Comparison of ENCODE assay signal across 14 cellular contexts in genomic region chr9:92295827-92296258, GRCh38. TPM values are rescaled to one million over a fixed set of nuclear protein-coding genes. Genes with fewer than 3 reads are reported as not detected.
DNase-seq lines count a peak whose midpoint lies in the region; ATAC-seq and TF ChIP-seq lines count a peak whose summit lies in the region.
"Had no signal": no experiment of that assay in that cellular context is flagged by ENCODE, and none has a peak within 500 bp of the region (broad histone marks: within the 10 kb centered on the region; RNA-seq: fewer than 3 reads in every experiment).

No MANE protein-coding gene starts in this region.

- peaks cover 12% of the 10 kb centered on the region for H3K36me3 ChIP-seq in ACC112 (ENCODE audit: insufficient read depth, low read length)
- peaks cover 65% of the 10 kb centered on the region for H3K36me3 ChIP-seq in RWPE2 (ENCODE audit: low read depth)

- 0 out of 2 replicates have a peak overlapping the region, but pooled peaks have one; percentile 3 for H3K27ac ChIP-seq in ACC112 (ENCODE audit: low read depth, low read length)
- peak overlapping the region; percentile 55 for H3K27ac ChIP-seq in RWPE2 (ENCODE audit: poor library complexity, severe bottlenecking)

- H3K4me3 Mint-ChIP-seq in endothelial cell (ENCODE audit: unreplicated experiment): no peak overlapping the region
- no peak overlapping the region for H3K4me3 Mint-ChIP-seq in glutamatergic neuron (ENCODE audit: unreplicated experiment)
- H3K4me3 Mint-ChIP-seq: dendritic cell treated with granulocyte-macrophage colony-stimulating factor and Interleukin-4, amounts not matched to agents 40 ng/mL and 50 ng/mL, for 4 days had no signal

- no peaks in the 10 kb centered on the region for H3K27me3 Mint-ChIP-seq in endothelial cell (ENCODE audit: unreplicated experiment)
- no peaks in the 10 kb centered on the region for H3K27me3 Mint-ChIP-seq in glutamatergic neuron (ENCODE audit: unreplicated experiment)
- H3K27me3 Mint-ChIP-seq: dendritic cell treated with granulocyte-macrophage colony-stimulating factor and Interleukin-4, amounts not matched to agents 40 ng/mL and 50 ng/mL, for 4 days; naive B cell had no signal

- H3K27ac Mint-ChIP-seq in endothelial cell (ENCODE audit: unreplicated experiment) (no peak overlapping the region), glutamatergic neuron (ENCODE audit: unreplicated experiment) (no peak overlapping the region)
- H3K27ac Mint-ChIP-seq: dendritic cell treated with granulocyte-macrophage colony-stimulating factor and Interleukin-4, amounts not matched to agents 40 ng/mL and 50 ng/mL, for 4 days had no signal

- H3K9me3 Mint-ChIP-seq in endothelial cell (ENCODE audit: unreplicated experiment) (no peaks in the 10 kb centered on the region), glutamatergic neuron (ENCODE audit: unreplicated experiment) (no peaks in the 10 kb centered on the region)
- H3K9me3 Mint-ChIP-seq: dendritic cell treated with granulocyte-macrophage colony-stimulating factor and Interleukin-4, amounts not matched to agents 40 ng/mL and 50 ng/mL, for 4 days had no signal

- peaks cover 37% of the 10 kb centered on the region for H3K79me2 ChIP-seq in ACC112 (ENCODE audit: control insufficient read depth, insufficient read depth, low read length, unreplicated experiment)

- no peaks in the 10 kb centered on the region for H3K27me3 ChIP-seq in ACC112 (ENCODE audit: insufficient read depth, low read length)
- no peaks in the 10 kb centered on the region for H3K27me3 ChIP-seq in RWPE2 (ENCODE audit: insufficient read depth, poor library complexity, severe bottlenecking)
- H3K27me3 ChIP-seq: testis had no signal

- H3K9me3 ChIP-seq in RWPE2 (ENCODE audit: severe bottlenecking): no peaks in the 10 kb centered on the region
- H3K9me3 ChIP-seq: testis had no signal

- H3K4me1 ChIP-seq in ACC112 (ENCODE audit: control insufficient read depth, insufficient read depth, low read length, unreplicated experiment) (peaks cover 23% of the 10 kb centered on the region), RWPE2 (ENCODE audit: insufficient read depth, poor library complexity, severe bottlenecking) (peaks cover 17% of the 10 kb centered on the region)

- ATAC-seq in RWPE2 (ENCODE audit: low read depth) (peak; percentile 17; the same call in 2 of the 3 replicates), GM21381 (IDR thresholded peaks at IDR 0.05; ENCODE audit: unreplicated experiment) (no peak), HG02588 (IDR thresholded peaks at IDR 0.05; ENCODE audit: unreplicated experiment) (no peak)

- H3K4me1 Mint-ChIP-seq in endothelial cell (ENCODE audit: unreplicated experiment): peaks cover 29% of the 10 kb centered on the region
- H3K4me1 Mint-ChIP-seq in glutamatergic neuron (ENCODE audit: low read depth, unreplicated experiment): peaks cover 8% of the 10 kb centered on the region

- DNase-seq in GF-D8 (lab: John Stamatoyannopoulos, UW): peak; percentile 36
- no peak for DNase-seq in RWPE2 (ENCODE audit: low spot score)
- peak; percentile 17 for DNase-seq in endothelial cell (ENCODE audit: low spot score)
- DNase-seq in DMS114 treated with DMSO at 0.1 percent for 48 hours (lab: John Stamatoyannopoulos, UW; ENCODE audit: unreplicated experiment): no peak
- no peak for DNase-seq in glutamatergic neuron
- DNase-seq: hippocampal formation, naive B cell, NCI-H2029, SHP77 treated with DMSO at 0.1 percent for 48 hours had no signal

- TF ChIP-seq CTCF in RWPE2 (IDR thresholded peaks at IDR 0.05; ENCODE audit: poor library complexity, severe bottlenecking) (no peak), endothelial cell (IDR thresholded peaks at IDR 0.05; ENCODE audit: unreplicated experiment) (no peak), glutamatergic neuron (IDR thresholded peaks at IDR 0.05; ENCODE audit: partially characterized antibody, unreplicated experiment) (no peak)

- H3K36me3 Mint-ChIP-seq in endothelial cell (ENCODE audit: low read depth, unreplicated experiment): peaks cover 8% of the 10 kb centered on the region
- no peaks in the 10 kb centered on the region for H3K36me3 Mint-ChIP-seq in glutamatergic neuron (ENCODE audit: unreplicated experiment)

- H2AFZ ChIP-seq in ACC112 (ENCODE audit: low read length, unreplicated experiment): no peak overlapping the region

- H3K4me3 ChIP-seq in ACC112 (ENCODE audit: low read depth, low read length) (no peak overlapping the region), RWPE2 (ENCODE audit: severe bottlenecking) (no peak overlapping the region)
- H3K4me3 ChIP-seq: testis had no signal

RNA-seq across cellular contexts. Expression of gene IARS1, which starts 2.3 kb away (rescaled TPM):
- total RNA-seq in endothelial cell (ENCODE audit: unreplicated experiment): 76.1 TPM
- total RNA-seq in glutamatergic neuron (ENCODE audit: unreplicated experiment): 160 TPM

RNA-seq across cellular contexts. Expression of gene NOL8, which starts 29.3 kb away (rescaled TPM):
- total RNA-seq in endothelial cell (ENCODE audit: unreplicated experiment): 28.2 TPM
- 34.9 TPM for total RNA-seq in glutamatergic neuron (ENCODE audit: unreplicated experiment)

RNA-seq across cellular contexts. Expression of gene CENPP, which starts 29.9 kb away (rescaled TPM):
- total RNA-seq in endothelial cell (ENCODE audit: unreplicated experiment): 4.5 TPM
- total RNA-seq in glutamatergic neuron (ENCODE audit: unreplicated experiment): 5.7 TPM

Comparison
In these comparisons a context has a peak if more than half of its experiments do, and no peak if none do; other contexts are left out.
1. DNase-seq: peak in GF-D8 (single experiment) and endothelial cell (single experiment); none in RWPE2 (single experiment), DMS114 treated with DMSO at 0.1 percent for 48 hours (single experiment) and glutamatergic neuron (single experiment).